22 cellular contexts compared by ENCODE assay signal in genomic region chrX:70049925-70050324, GRCh38. TPM values are rescaled to one million over a fixed set of nuclear protein-coding genes. Genes with fewer than 3 reads are reported as not detected.
A peak's percentile ranks its signal among the peaks of the same experiment; 100 is the strongest.
DNase-seq lines count a peak whose midpoint lies in the region; ATAC-seq, FAIRE-seq and TF ChIP-seq lines count a peak whose summit lies in the region.
"Had no signal": no experiment of that assay in that cellular context is flagged by ENCODE, and none has a peak within 500 bp of the region (broad histone marks: within the 10 kb centered on the region; RNA-seq: fewer than 3 reads in every experiment).

AWAT2 (minus strand) TSS chrX:70049938; CDS start chrX:70049932, 6 bp downstream.

- 48% methylated on average over 3 of the region's 4 CpGs for WGBS in mammary epithelial cell (ENCODE audit: low coverage, missing lambda C conversion rate)
- WGBS in small intestine, 3 donors: 59 to 85% (median 73%) methylated on average over 4 of the region's 4 CpGs

- no peak within 1 kb of the TSS for H3K9ac ChIP-seq in mammary epithelial cell (ENCODE audit: insufficient read depth, low read length)

- H3K4me1 ChIP-seq in HEK293 (ENCODE audit: control insufficient read depth, insufficient read depth, low read length) (no peaks in the 10 kb centered on the region), mammary epithelial cell (ENCODE audit: insufficient read depth, low read length) (peaks cover 5% of the 10 kb centered on the region), upper lobe of right lung (no peaks in the 10 kb centered on the region), small intestine (ENCODE audit: control insufficient read depth in 2 of 2, insufficient read depth in 1 of 2, low read depth in 1 of 2, low read length in 1 of 2) (no peaks in the 10 kb centered on the region), mucosa of descending colon (ENCODE audit: low read depth) (no peaks in the 10 kb centered on the region)

- H3K27me3 ChIP-seq in mammary epithelial cell (ENCODE audit: insufficient read depth, low read length) (no peaks in the 10 kb centered on the region), upper lobe of right lung (no peaks in the 10 kb centered on the region), small intestine (ENCODE audit: control insufficient read depth in 2 of 2, insufficient read depth in 2 of 2, low read length in 2 of 2) (no peaks in the 10 kb centered on the region)

- BruUV-seq in mammary epithelial cell (replicated peaks; lab: Mats Ljungman, UMichigan): no TSS peak

- H3K4me3 ChIP-seq in HEK293 (ENCODE audit: low read depth, low read length) (no peak within 1 kb of the TSS), mammary epithelial cell (replicated peaks in 1 of 3; ENCODE audit: insufficient read depth in 1 of 3, low read depth in 2 of 3, low read length in 3 of 3) (no peak within 1 kb of the TSS), upper lobe of right lung (no peak within 1 kb of the TSS), small intestine (ENCODE audit: low read depth in 1 of 2, low read length in 2 of 2) (no peak within 1 kb of the TSS), mucosa of descending colon (no peak within 1 kb of the TSS)
- H3K4me3 ChIP-seq: GM23338 had no signal

- DNase-seq in mammary epithelial cell (peak; percentile 54), mesenteric fat pad (ENCODE audit: low spot score) (peak; percentile 74), upper lobe of right lung (no peak), small intestine (no peak), AG20443 (ENCODE audit: low spot score) (no peak), mucosa of descending colon (no peak)
- DNase-seq: ACHN; AML-193; CD4-positive, alpha-beta T cell; DMS153; DMS79; GDM1; HCEC 1CT; HFFc6 had no signal

- no peaks in the 10 kb centered on the region for H3K79me2 ChIP-seq in mammary epithelial cell (ENCODE audit: insufficient read depth, low read length)

- TF ChIP-seq CTCF in HEK293 (tag by site-specific recombination; IDR thresholded peaks at IDR 0.05) (no peak), mammary epithelial cell (conservative IDR thresholded peaks at IDR 0.05 in 1 of 2, IDR thresholded peaks at IDR 0.05 in 1 of 2; ENCODE audit: extremely low read depth in 1 of 2, insufficient read depth in 1 of 2, low read depth in 1 of 2, low read length in 2 of 2) (no peak), upper lobe of right lung (IDR thresholded peaks at IDR 0.05) (no peak), mucosa of descending colon (IDR thresholded peaks at IDR 0.05) (no peak)

- H3K27ac ChIP-seq in HEK293 (ENCODE audit: extremely low read depth, low read depth, low read length) (no peak within 1 kb of the TSS), mammary epithelial cell (ENCODE audit: insufficient read depth, low read depth, low read length) (no peak within 1 kb of the TSS), upper lobe of right lung (no peak within 1 kb of the TSS), small intestine (ENCODE audit: low read depth in 1 of 2, low read length in 1 of 2) (no peak within 1 kb of the TSS)
- H3K27ac ChIP-seq: C4-2B had no signal

- intact Hi-C loops in mammary epithelial cell (cut with micrococcal nuclease) (no loop called here), upper lobe of right lung (cut with DNase I) (no loop called here), mucosa of descending colon (cut with DNase I, micrococcal nuclease) (no loop called here)

- H3K4me2 ChIP-seq in mammary epithelial cell (ENCODE audit: insufficient read depth, low read depth, low read length): no peak within 1 kb of the TSS
- H3K4me2 ChIP-seq: GM23338 had no signal

- dilution Hi-C loops in mammary epithelial cell (cut with HindIII; ENCODE audit: low sequenced_read_pairs): no loop called here

- peak within 1 kb of the TSS; percentile 18 for H2AFZ ChIP-seq in mammary epithelial cell (ENCODE audit: low read depth, low read length)
- H2AFZ ChIP-seq: GM23338 had no signal

- CTCF ChIA-PET in HEK293 (lab: Yijun Ruan, JAX) (interaction anchor here (1.2 to 1.4 kb wide), 2 partner anchors 9 to 20 kb away, joined by 3 to 6 read pairs; no protein-coding TSS in a partner anchor), mammary epithelial cell (lab: Charles Lee; ENCODE audit: low non-redundant PET) (no interaction called here)

- peak; percentile 74 for ATAC-seq in upper lobe of right lung
- no peak for ATAC-seq in mucosa of descending colon
- ATAC-seq: GM23338 had no signal

- no peaks in the 10 kb centered on the region for H3K36me3 ChIP-seq in HEK293 (ENCODE audit: control insufficient read depth in 2 of 2, insufficient read depth in 1 of 2, low read length in 2 of 2)
- H3K36me3 ChIP-seq in mammary epithelial cell (ENCODE audit: insufficient read depth, low read length): no peaks in the 10 kb centered on the region
- no peaks in the 10 kb centered on the region for H3K36me3 ChIP-seq in upper lobe of right lung
- no peaks in the 10 kb centered on the region for H3K36me3 ChIP-seq in small intestine (ENCODE audit: control insufficient read depth in 2 of 2, insufficient read depth in 2 of 2, low read length in 2 of 2)
- no peaks in the 10 kb centered on the region for H3K36me3 ChIP-seq in mucosa of descending colon (ENCODE audit: low read depth)

- FAIRE-seq in small intestine (lab: Jason Lieb, UNC): no peak
- FAIRE-seq: GM12892, H54 had no signal

- H3K9me3 ChIP-seq in HEK293 (ENCODE audit: control insufficient read depth, insufficient read depth, low read depth, low read length): no peaks in the 10 kb centered on the region
- H3K9me3 ChIP-seq in mammary epithelial cell (replicated peaks; ENCODE audit: insufficient read depth, low read length): no peaks in the 10 kb centered on the region
- H3K9me3 ChIP-seq in upper lobe of right lung: no peaks in the 10 kb centered on the region
- no peaks in the 10 kb centered on the region for H3K9me3 ChIP-seq in small intestine (ENCODE audit: control insufficient read depth, low read depth)
- no peaks in the 10 kb centered on the region for H3K9me3 ChIP-seq in mucosa of descending colon

- no peaks in the 10 kb centered on the region for H4K20me1 ChIP-seq in mammary epithelial cell (ENCODE audit: insufficient read depth, low read length)

- in situ Hi-C loops in mammary epithelial cell (cut with MboI; ENCODE audit: low sequenced_read_pairs in 2 of 2): no loop called here

- POLR2A ChIA-PET in HEK293 (lab: Yijun Ruan, JAX): no interaction called here

TF ChIP-seq in HEK293, 187 proteins besides CTCF, POLR2A, EP300 and RAD21 (continues in another document):
- TF ChIP-seq ZNF37A (tag by site-specific recombination; IDR thresholded peaks at IDR 0.05) (no peak), PRDM6 (tag by site-specific recombination; IDR thresholded peaks at IDR 0.05) (no peak), EGR2 (tag by site-specific recombination; IDR thresholded peaks at IDR 0.05; ENCODE audit: low read depth) (peak; percentile 37; the same call in 1 of the 2 replicates), ZNF133 (tag by site-specific recombination; IDR thresholded peaks at IDR 0.05) (no peak), WT1 (tag by site-specific recombination; IDR thresholded peaks at IDR 0.05) (no peak), ZNF639 (tag by site-specific recombination; IDR thresholded peaks at IDR 0.05) (no peak), ZSCAN4 (tag by site-specific recombination; IDR thresholded peaks at IDR 0.05) (no peak)

RNA-seq across cellular contexts. Expression of gene AWAT2, which starts in this region (rescaled TPM):
- under 1 TPM in 1 of 2 donors, not detected in 1; 0.33 TPM for total RNA-seq in mammary epithelial cell
- polyA plus RNA-seq in mammary epithelial cell: not detected
- polyA minus RNA-seq in mammary epithelial cell: not detected
- total RNA-seq in mesenteric fat pad: not detected
- total RNA-seq in upper lobe of right lung: 0.26 TPM
- not detected for polyA plus RNA-seq in small intestine
- total RNA-seq in mucosa of descending colon: not detected
- total RNA-seq: A172; CD4-positive, alpha-beta T cell; Daoy; GM23338; HFFc6 had no signal
- polyA plus RNA-seq: BJ, GM23338 had no signal

Comparison
In these comparisons a context has a peak if more than half of its experiments do, and no peak if none do; other contexts are left out.
1. Peak in DNase-seq in mammary epithelial cell; RNA of the gene not detected or under 1 TPM.
2. Peak in DNase-seq in mesenteric fat pad; RNA of the gene not detected or under 1 TPM.
3. Peak in ATAC-seq in upper lobe of right lung; RNA of the gene not detected or under 1 TPM.